Comparison of ENCODE assay signal across 8 cellular contexts in the genomic region with DNA sequence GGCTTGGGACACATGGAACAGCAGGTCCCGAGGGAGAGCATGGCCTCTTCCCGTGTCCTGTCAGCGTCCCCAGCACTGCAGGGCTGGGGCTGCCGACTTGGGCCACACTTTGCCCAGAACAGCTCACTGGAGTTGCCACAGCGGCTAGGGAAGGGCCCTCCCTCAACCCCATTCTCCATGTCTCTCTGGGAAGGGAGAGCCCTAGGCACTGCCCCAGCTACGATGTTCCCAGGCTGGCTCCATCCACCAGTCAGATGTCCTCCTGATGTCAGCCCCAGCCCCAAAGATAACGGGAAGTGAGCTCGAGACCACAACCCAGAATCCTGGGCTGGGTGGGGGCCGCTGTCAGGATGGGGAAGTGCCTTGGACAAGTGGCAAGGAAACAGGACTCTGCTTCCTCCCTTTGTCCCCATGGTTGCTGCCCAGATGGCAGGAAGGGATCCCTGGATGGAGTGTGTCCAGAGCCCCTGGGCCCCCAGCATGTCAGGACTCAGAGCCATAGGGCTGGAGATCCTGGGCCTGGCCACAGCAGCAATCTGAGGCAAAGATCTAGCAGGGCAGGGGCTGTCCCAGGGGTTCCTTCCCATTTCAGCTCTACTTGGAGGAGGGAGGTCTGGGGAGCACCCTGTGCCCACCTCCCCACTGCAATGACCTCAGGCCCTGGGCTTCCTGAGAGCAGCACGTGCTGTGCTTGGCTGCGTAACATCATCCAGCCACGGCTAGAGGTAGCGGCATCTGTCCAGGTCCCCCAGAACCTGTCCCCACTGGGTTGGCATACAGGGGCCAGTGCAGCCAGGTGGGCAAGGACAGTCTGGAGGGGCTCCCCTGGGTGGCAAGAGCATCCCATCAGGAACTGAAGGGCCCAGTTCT. TPM values are rescaled to one million over a fixed set of nuclear protein-coding genes. Genes with fewer than 3 reads are reported as not detected.
"Had no signal": no experiment of that assay in that cellular context is flagged by ENCODE, and none has a peak within 500 bp of the region (broad histone marks: within the 10 kb centered on the region; RNA-seq: fewer than 3 reads in every experiment).

No MANE protein-coding gene starts in this region.

RNA-seq across cellular contexts. Expression of a gene that starts 2.3 kb away (rescaled TPM):
- total RNA-seq: skeletal muscle tissue had no signal

RNA-seq across cellular contexts. Expression of a gene that starts 13.6 kb away (rescaled TPM):
- total RNA-seq: activated CD8-positive, alpha-beta T cell treated with anti-CD3 and anti-CD28 coated beads, Interleukin-2, amount 10 ng/mL, durations not matched to agents 7 days and 5 days; activated T-cell treated with anti-CD3 and anti-CD28 coated beads, Interleukin-2, amount 50 U/mL, for 72 hours; fibroblast of lung; lower lobe of right lung; renal cortical epithelial cell; skeletal muscle tissue; T-helper 1 cell treated with Interleukin-12 subunit alpha and Interleukin-12 subunit beta and Interleukin-4 antibody, amounts not matched to agents 30 ng/mL and 1 ng/mL, for 36 hours had no signal
- polyA plus RNA-seq: fibroblast of lung had no signal

RNA-seq across cellular contexts. Expression of a gene that starts 55.6 kb away (rescaled TPM):
- total RNA-seq: activated CD8-positive, alpha-beta T cell treated with anti-CD3 and anti-CD28 coated beads, Interleukin-2, amount 10 ng/mL, durations not matched to agents 7 days and 5 days; activated T-cell treated with anti-CD3 and anti-CD28 coated beads, Interleukin-2, amount 50 U/mL, for 72 hours; fibroblast of lung; lower lobe of right lung; pancreas; renal cortical epithelial cell; skeletal muscle tissue; T-helper 1 cell treated with Interleukin-12 subunit alpha and Interleukin-12 subunit beta and Interleukin-4 antibody, amounts not matched to agents 30 ng/mL and 1 ng/mL, for 36 hours had no signal
- polyA plus RNA-seq: fibroblast of lung had no signal
